21 cellular contexts compared by ENCODE assay signal in genomic region chr5:56277573-56277972, GRCh38. TPM values are rescaled to one million over a fixed set of nuclear protein-coding genes. Genes with fewer than 3 reads are reported as not detected.
A peak's percentile ranks its signal among the peaks of the same experiment; 100 is the strongest.
DNase-seq lines count a peak whose midpoint lies in the region; ATAC-seq, FAIRE-seq and TF ChIP-seq lines count a peak whose summit lies in the region.
"Had no signal": no experiment of that assay in that cellular context is flagged by ENCODE, and none has a peak within 500 bp of the region (broad histone marks: within the 10 kb centered on the region; RNA-seq: fewer than 3 reads in every experiment).

No MANE protein-coding gene starts in this region.

- peaks cover 42% of the 10 kb centered on the region for H3K9me3 ChIP-seq in BLaER1
- no peaks in the 10 kb centered on the region for H3K9me3 ChIP-seq in SJSA1 (replicated peaks)
- no peaks in the 10 kb centered on the region for H3K9me3 ChIP-seq in trophoblast cell (ENCODE audit: insufficient read depth, low read depth, low read length)
- H3K9me3 ChIP-seq in small intestine (ENCODE audit: control insufficient read depth, low read depth): no peaks in the 10 kb centered on the region

- peak overlapping the region; percentile 76 for H3K18ac ChIP-seq in trophoblast cell (ENCODE audit: low read length)

- peaks cover 4% of the 10 kb centered on the region for H3K79me2 ChIP-seq in trophoblast cell (ENCODE audit: control insufficient read depth, insufficient read depth, low read length, poor library complexity)

- no peaks in the 10 kb centered on the region for H3K36me3 Mint-ChIP-seq in mesothelial cell of epicardium

- H3K27me3 Mint-ChIP-seq in mesothelial cell of epicardium (ENCODE audit: low read depth): no peaks in the 10 kb centered on the region

- peak overlapping the region; percentile 96 for H4K91ac ChIP-seq in trophoblast cell (ENCODE audit: low read depth, low read length)

- peak overlapping the region; percentile 72 for H3K4ac ChIP-seq in trophoblast cell (ENCODE audit: low read depth, low read length)

- H2BK12ac ChIP-seq in trophoblast cell (ENCODE audit: low read length): peak overlapping the region; percentile 98

- H3K23ac ChIP-seq in trophoblast cell (ENCODE audit: low read length): no peak overlapping the region

- H3K4me3 Mint-ChIP-seq in mesothelial cell of epicardium: no peak overlapping the region

- H4K12ac ChIP-seq in trophoblast cell (ENCODE audit: low read depth, low read length): peak overlapping the region; percentile 25

- peak overlapping the region; percentile 95 for H2AK5ac ChIP-seq in trophoblast cell (ENCODE audit: low read length)

- no CpG with 5 or more reads among the region's 2 CpGs for WGBS in trophoblast cell (ENCODE audit: extremely low coverage, insufficient coverage, insufficient read length)
- WGBS in small intestine, 3 donors: 69 to 89% (median 74%) methylated on average over 2 of the region's 2 CpGs

- peak overlapping the region; percentile 92 for H2BK5ac ChIP-seq in trophoblast cell (ENCODE audit: low read depth, low read length, poor library complexity)

- H3K9ac ChIP-seq in BLaER1 (no peak overlapping the region), trophoblast cell (ENCODE audit: low read length) (no peak overlapping the region)

- peak overlapping the region; percentile 35; the same call in 1 of the 2 replicates for H3K27ac ChIP-seq in BLaER1
- peak overlapping the region; percentile 98 for H3K27ac ChIP-seq in SJSA1
- peak overlapping the region; percentile 78 for H3K27ac ChIP-seq in trophoblast cell (ENCODE audit: low read depth, low read length)
- H3K27ac ChIP-seq in small intestine (ENCODE audit: low read depth in 1 of 2, low read length in 1 of 2): no peak overlapping the region

- no peaks in the 10 kb centered on the region for H4K20me1 ChIP-seq in BLaER1

- DNase-seq in SJSA1 (ENCODE audit: low read depth in 1 of 2, low spot score in 2 of 2) (no peak), mesothelial cell of epicardium (ENCODE audit: low spot score in 2 of 2, unreplicated experiment in 2 of 2) (no peak), trophoblast cell (no peak), left colon (no peak), head of caudate nucleus (no peak), small intestine (no peak)
- no peak for DNase-seq in activated CD4-positive, alpha-beta T cell treated with anti-CD3 and anti-CD28 coated beads for 4 hours
- DNase-seq: EL; GF-D8; H7; MM.1S; NCI-H1092; NCI-H1436 treated with DMSO at 0.1 percent for 48 hours; NCI-H2029; NCI-H226; NCI-H524; NCI-H774; NK-92 treated with Interleukin-12 subunit alpha and Interleukin-12 subunit beta, amount 100 ng/mL, for 24 hours had no signal

- H3K4me3 ChIP-seq in BLaER1: no peak overlapping the region
- no peak overlapping the region for H3K4me3 ChIP-seq in SJSA1
- no peak overlapping the region for H3K4me3 ChIP-seq in trophoblast cell (ENCODE audit: low read depth, low read length)
- H3K4me3 ChIP-seq in small intestine (ENCODE audit: low read depth in 1 of 2, low read length in 2 of 2): no peak overlapping the region

- peak overlapping the region; percentile 28 for H2AFZ ChIP-seq in trophoblast cell (ENCODE audit: insufficient read depth, low read length, poor library complexity)

- no peaks in the 10 kb centered on the region; the same call in 1 of the 2 replicates for H3K36me3 ChIP-seq in BLaER1
- no peaks in the 10 kb centered on the region for H3K36me3 ChIP-seq in SJSA1
- peaks cover 0 to 2% of the 10 kb centered on the region in 2 experiments for H3K36me3 ChIP-seq in trophoblast cell (ENCODE audit: control insufficient read depth in 1 of 2, insufficient read depth in 2 of 2, low read length in 2 of 2)
- H3K36me3 ChIP-seq in small intestine (ENCODE audit: control insufficient read depth in 2 of 2, insufficient read depth in 2 of 2, low read length in 2 of 2): no peaks in the 10 kb centered on the region

- H3K4me2 ChIP-seq in BLaER1 (peak overlapping the region; percentile 64), trophoblast cell (ENCODE audit: low read length) (no peak overlapping the region)

- H3K14ac ChIP-seq in trophoblast cell (ENCODE audit: low read length): peak overlapping the region; percentile 93

- peak overlapping the region; percentile 70 for H4K8ac ChIP-seq in trophoblast cell (ENCODE audit: low read depth, low read length)

- H3K27ac Mint-ChIP-seq in mesothelial cell of epicardium: peak overlapping the region; percentile 80

- no peak for ATAC-seq in left colon
- ATAC-seq: Panc1 had no signal

- no peak for TF ChIP-seq CTCF in mesothelial cell of epicardium (IDR thresholded peaks at IDR 0.05; ENCODE audit: unreplicated experiment)

- intact Hi-C loops in left colon (cut with DNase I, micrococcal nuclease) (loop anchor here in 1 of 2 donors (10.0 kb wide), 1 partner anchor 557 kb away; no protein-coding TSS in a partner anchor), head of caudate nucleus (cut with DNase I) (no loop called here)

- peaks cover 32% of the 10 kb centered on the region for H3K4me1 Mint-ChIP-seq in mesothelial cell of epicardium

- peaks cover 9% of the 10 kb centered on the region for H3K9me3 Mint-ChIP-seq in mesothelial cell of epicardium

- FAIRE-seq in small intestine (lab: Jason Lieb, UNC): no peak

- H3K4me1 ChIP-seq in BLaER1 (peaks cover 55% of the 10 kb centered on the region), SJSA1 (replicated peaks) (peaks cover 60% of the 10 kb centered on the region), trophoblast cell (ENCODE audit: control insufficient read depth in 1 of 2, insufficient read depth in 2 of 2, low read length in 2 of 2) (peaks cover 14 to 18% of the 10 kb centered on the region in 2 experiments), small intestine (ENCODE audit: control insufficient read depth in 2 of 2, insufficient read depth in 1 of 2, low read depth in 1 of 2, low read length in 1 of 2) (no peaks in the 10 kb centered on the region)

- H3K79me1 ChIP-seq in trophoblast cell (ENCODE audit: low read length): peaks cover 34% of the 10 kb centered on the region

- H2BK120ac ChIP-seq in trophoblast cell (ENCODE audit: insufficient read depth, low read length, poor library complexity): peak overlapping the region; percentile 95

- H3K27me3 ChIP-seq in BLaER1 (no peaks in the 10 kb centered on the region), SJSA1 (replicated peaks) (no peaks in the 10 kb centered on the region), trophoblast cell (ENCODE audit: insufficient read depth, low read length) (no peaks in the 10 kb centered on the region), small intestine (ENCODE audit: control insufficient read depth in 2 of 2, insufficient read depth in 2 of 2, low read length in 2 of 2) (no peaks in the 10 kb centered on the region)

RNA-seq across cellular contexts. Expression of gene ANKRD55, which starts 44.4 kb away (rescaled TPM):
- not detected in 2 replicates for total RNA-seq in SJSA1 (2014; rRNA removed; shearing (Covaris generic))
- total RNA-seq in mesothelial cell of epicardium: 0.18 TPM in 1 of 3 replicates, not detected in the others
- 0.89 and 1.0 TPM in 2 replicates for polyA plus RNA-seq in trophoblast cell (2013)
- total RNA-seq in left colon: not detected
- under 1 TPM in 1 of 3 donors, not detected in 2; 0.10 TPM for polyA plus RNA-seq in small intestine
- total RNA-seq: A172, H7 had no signal

Comparison
In these comparisons a context has a peak if more than half of its experiments do, and no peak if none do; other contexts are left out.
1. H3K27ac ChIP-seq: peak in BLaER1 (single experiment), SJSA1 (single experiment) and trophoblast cell (single experiment); none in small intestine (0 of 2).